Comparison of ENCODE assay signal across 8 cellular contexts in genomic region chr19:46745030-46745429, GRCh38. TPM values are rescaled to one million over a fixed set of nuclear protein-coding genes. Genes with fewer than 3 reads are reported as not detected.
A peak's percentile ranks its signal among the peaks of the same experiment; 100 is the strongest.
DNase-seq lines count a peak whose midpoint lies in the region; ATAC-seq and TF ChIP-seq lines count a peak whose summit lies in the region.

No MANE protein-coding gene starts in this region.

- peaks cover 2% of the 10 kb centered on the region for H3K27me3 Mint-ChIP-seq in nephron progenitor cell (ENCODE audit: low read depth, poor library complexity)

- no peak for DNase-seq in NT2/D1 (ENCODE audit: low read depth, low spot score)
- DNase-seq in nephron progenitor cell, result no peak
- DNase-seq in cerebellum (ENCODE audit: low spot score), result no peak
- DNase-seq in NCI-H526 treated with DMSO at 0.1 percent for 48 hours (lab: John Stamatoyannopoulos, UW), result no peak
- DNase-seq in putamen (ENCODE audit: low spot score), result no peak

- H3K36me3 ChIP-seq in BLaER1 (peaks cover 19% of the 10 kb centered on the region), NT2/D1 (ENCODE audit: insufficient read depth, insufficient read length, low read length) (peaks cover 45% of the 10 kb centered on the region), endocrine pancreas (ENCODE audit: control insufficient read depth, insufficient read depth, low read length) (no peaks in the 10 kb centered on the region)

- peaks cover 56% of the 10 kb centered on the region for H4K20me1 ChIP-seq in BLaER1

- peaks cover 75% of the 10 kb centered on the region for H3K4me1 ChIP-seq in BLaER1
- H3K4me1 ChIP-seq in NT2/D1 (ENCODE audit: insufficient read depth, insufficient read length), result peaks cover 11% of the 10 kb centered on the region
- no peaks in the 10 kb centered on the region for H3K4me1 ChIP-seq in endocrine pancreas (ENCODE audit: control insufficient read depth, insufficient read depth, low read length)

- peak overlapping the region; percentile 99 for H3K4me2 ChIP-seq in BLaER1

- H3K36me3 Mint-ChIP-seq in nephron progenitor cell (ENCODE audit: low read depth), result peaks cover 27% of the 10 kb centered on the region

- no peaks in the 10 kb centered on the region for H3K27me3 ChIP-seq in BLaER1
- no peaks in the 10 kb centered on the region for H3K27me3 ChIP-seq in NT2/D1 (ENCODE audit: insufficient read depth, insufficient read length)
- H3K27me3 ChIP-seq in endocrine pancreas (ENCODE audit: control insufficient read depth, insufficient read depth, low read length), result no peaks in the 10 kb centered on the region

- TF ChIP-seq CTCF in nephron progenitor cell (IDR thresholded peaks at IDR 0.05), result no peak

- peak overlapping the region; percentile 42 for H3K27ac Mint-ChIP-seq in nephron progenitor cell

- H3K27ac ChIP-seq in BLaER1, result peak overlapping the region; percentile 99

- no peaks in the 10 kb centered on the region for H3K9me3 ChIP-seq in BLaER1
- no peaks in the 10 kb centered on the region for H3K9me3 ChIP-seq in NT2/D1 (ENCODE audit: insufficient read depth, low read length)
- H3K9me3 ChIP-seq in endocrine pancreas (ENCODE audit: control insufficient read depth, low read length), result no peaks in the 10 kb centered on the region

- ATAC-seq in GM18873 (IDR thresholded peaks at IDR 0.05; ENCODE audit: low FRiP score, unreplicated experiment), result no peak

- peak overlapping the region; percentile 98 for H3K4me3 Mint-ChIP-seq in nephron progenitor cell

- no peaks in the 10 kb centered on the region for H3K9me3 Mint-ChIP-seq in nephron progenitor cell

- H3K4me1 Mint-ChIP-seq in nephron progenitor cell, result peaks cover 48% of the 10 kb centered on the region

- H3K9ac ChIP-seq in BLaER1 (peak overlapping the region; percentile 99), NT2/D1 (ENCODE audit: insufficient read length, low read depth) (peak overlapping the region; percentile 87), endocrine pancreas (ENCODE audit: control insufficient read depth, insufficient read depth, low read length) (peak overlapping the region; percentile 83)

- peak overlapping the region; percentile 98 for H3K4me3 ChIP-seq in BLaER1
- H3K4me3 ChIP-seq in NT2/D1 (ENCODE audit: insufficient read length, low read depth), result peak overlapping the region; percentile 81
- peak overlapping the region; percentile 39 for H3K4me3 ChIP-seq in endocrine pancreas (ENCODE audit: control insufficient read depth, insufficient read depth, low read length)

RNA-seq across cellular contexts. Expression of gene FKRP, which starts 0.8 kb away (rescaled TPM):
- 18.8 TPM for total RNA-seq in cerebellum

RNA-seq across cellular contexts. Expression of gene STRN4, which starts 1.2 kb away (rescaled TPM):
- 73.6 TPM for total RNA-seq in cerebellum

RNA-seq across cellular contexts. Expression of gene PRKD2, which starts 28.1 kb away (rescaled TPM):
- 9.8 TPM for total RNA-seq in cerebellum

RNA-seq across cellular contexts. Expression of gene SLC1A5, which starts 43.4 kb away (rescaled TPM):
- 6.9 TPM for total RNA-seq in cerebellum

Comparison
In these comparisons a context has a peak if more than half of its experiments do, and no peak if none do; other contexts are left out.
1. H3K4me3 ChIP-seq: peak in every context shown above with its lines; median percentile 98 in BLaER1; 81 in NT2/D1; 39 in endocrine pancreas.